In the genomic region with DNA sequence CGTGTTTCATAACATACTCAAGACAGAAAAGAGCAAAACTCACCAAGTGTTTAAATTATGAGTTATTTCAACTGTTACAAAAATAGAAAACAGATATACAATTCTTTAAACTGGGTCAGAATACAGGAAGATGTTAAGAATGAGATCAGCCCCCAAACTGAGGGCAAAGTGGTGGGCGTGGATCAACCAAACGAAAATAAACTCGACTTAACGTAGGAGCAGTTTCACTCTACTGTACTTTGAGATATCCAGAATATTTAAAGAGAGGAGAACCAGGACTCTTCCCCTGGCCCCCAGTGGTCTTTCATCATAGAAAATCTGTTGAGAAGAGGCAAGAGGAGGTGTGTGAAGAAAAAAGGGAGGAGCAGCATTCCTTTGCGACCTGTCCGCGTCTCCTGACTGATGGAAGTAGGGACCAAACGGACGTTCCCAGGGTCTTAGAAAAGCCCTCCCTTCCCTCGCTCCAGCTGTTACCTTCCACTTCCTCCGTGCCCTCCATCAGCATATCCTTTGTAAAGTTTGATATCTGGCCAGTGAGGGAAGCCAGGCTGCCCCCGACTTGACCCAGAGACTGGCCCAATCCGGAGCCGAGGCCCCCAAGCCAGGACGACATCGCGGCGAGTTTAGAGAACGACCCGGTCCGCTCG, we compare ENCODE assay signal across 8 cellular contexts. TPM values are rescaled to one million over a fixed set of nuclear protein-coding genes. Genes with fewer than 3 reads are reported as not detected.
DNase-seq lines count a peak whose midpoint lies in the region; ATAC-seq, FAIRE-seq and TF ChIP-seq lines count a peak whose summit lies in the region.

No MANE protein-coding gene starts in this region.

- TF ChIP-seq CTCF in C4-2B (conservative IDR thresholded peaks at IDR 0.05) = no peak

- no peak for DNase-seq in GM19239 (ENCODE audit: insufficient read length, low spot score)
- DNase-seq in NCI-H82 (lab: John Stamatoyannopoulos, UW) = peak; percentile 78
- peak; percentile 79 for DNase-seq in amniotic epithelial cell (ENCODE audit: low read depth)
- peak; percentile 62 for DNase-seq in hepatic stellate cell (ENCODE audit: low spot score)
- peak; percentile 55 for DNase-seq in pulmonary artery endothelial cell (ENCODE audit: low read depth, low spot score)
- DNase-seq in T1000 (lab: John Stamatoyannopoulos, UW) = no peak

- ATAC-seq in HG03439 (IDR thresholded peaks at IDR 0.05; ENCODE audit: unreplicated experiment) = peak; percentile 34

- H3K27ac ChIP-seq in C4-2B = peak overlapping the region; percentile 88

- FAIRE-seq in GM19239 (lab: Jason Lieb, UNC) = peak; percentile 26

RNA-seq across cellular contexts. Expression of a gene that starts 0.7 kb away (rescaled TPM):
- total RNA-seq in pulmonary artery endothelial cell = 36.3 and 47.6 TPM in 2 replicates

Comparison
In these comparisons a context has a peak if more than half of its experiments do, and no peak if none do; other contexts are left out.
1. DNase-seq: peak in NCI-H82 (single experiment), amniotic epithelial cell (single experiment), hepatic stellate cell (single experiment) and pulmonary artery endothelial cell (single experiment); none in GM19239 (single experiment) and T1000 (single experiment).